ENCODE assay signal across 8 cellular contexts in the genomic region with DNA sequence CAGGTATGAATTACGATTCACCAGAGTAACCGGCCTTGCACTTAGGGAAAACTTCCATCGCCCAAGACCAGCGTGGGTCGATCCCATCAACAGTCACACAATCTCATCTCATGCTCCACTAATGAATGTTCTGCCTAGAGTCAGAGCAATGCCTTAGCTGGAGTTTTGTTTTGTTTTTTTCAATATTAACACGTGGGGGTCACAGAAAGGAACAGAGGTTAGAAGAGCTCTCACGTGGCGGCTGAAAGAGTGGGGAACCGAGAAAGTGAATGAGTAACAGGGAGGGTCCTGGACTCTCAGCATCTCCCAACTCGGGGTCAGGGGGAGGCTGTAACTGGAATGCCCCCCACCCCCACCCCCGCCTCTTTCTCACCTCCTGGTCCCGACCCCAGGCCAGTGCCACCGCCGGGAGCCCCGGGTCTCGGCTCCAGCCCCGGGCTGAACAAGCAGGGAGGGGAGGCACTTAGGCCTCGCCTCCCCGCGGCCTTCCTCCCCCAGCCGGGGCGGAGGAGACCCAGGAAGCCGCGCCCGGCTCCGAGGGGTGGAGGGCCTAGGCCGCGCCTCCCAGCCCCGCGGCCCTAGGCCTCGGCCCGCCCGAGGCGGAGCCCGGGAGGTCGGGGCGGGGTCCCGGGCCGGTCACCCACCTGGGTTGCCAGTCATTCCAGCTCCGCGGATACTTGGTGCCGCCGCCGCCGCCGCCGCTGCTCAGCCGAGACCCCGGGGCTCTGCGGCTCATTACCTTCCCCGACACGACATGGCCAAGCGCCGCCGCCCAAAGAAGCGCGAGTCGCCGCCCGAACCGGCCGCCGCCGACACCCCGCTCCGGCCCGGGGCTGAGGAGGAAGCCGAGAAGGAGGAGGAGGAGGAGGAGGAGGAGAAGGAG. TPM values are rescaled to one million over a fixed set of nuclear protein-coding genes. Genes with fewer than 3 reads are reported as not detected.
DNase-seq lines count a peak whose midpoint lies in the region; ATAC-seq and TF ChIP-seq lines count a peak whose summit lies in the region.
"Not testable (repeated sequence)": the region's sequence is repeated elsewhere in the genome, so short reads cannot be mapped to it uniquely, and the experiment has no call there.

No MANE protein-coding gene starts in this region.

- H3K9ac ChIP-seq in colonic mucosa (ENCODE audit: low read depth in 2 of 2, low read length in 2 of 2) = peak overlapping the region; percentile 66 to 81

- H3K9me3 ChIP-seq in A673 (ENCODE audit: low read depth, low read length, poor library complexity, severe bottlenecking); colonic mucosa: not testable (repeated sequence)

- not testable (repeated sequence) for BruUV-seq in A673 (replicated peaks; lab: Mats Ljungman, UMichigan)

- H3K4me3 ChIP-seq in A673 (ENCODE audit: low read depth, low read length, poor library complexity, severe bottlenecking) (peak overlapping the region; percentile 72), colonic mucosa (peak overlapping the region; percentile 63)

- not testable (repeated sequence) for H3K4me1 ChIP-seq in A673 (ENCODE audit: insufficient read depth, low read length, poor library complexity, severe bottlenecking); colonic mucosa

- intact Hi-C loops in A673 (cut with micrococcal nuclease; ENCODE audit: unreplicated experiment); colonic mucosa (cut with DNase I): not testable (repeated sequence)

- H3K27me3 ChIP-seq in A673 (replicated peaks; ENCODE audit: insufficient read depth, low read depth, low read length, poor library complexity); colonic mucosa: not testable (repeated sequence)

- DNase-seq in A673 (ENCODE audit: low spot score) = peak; percentile 34
- peak; percentile 77 for DNase-seq in NCI-H69 (lab: John Stamatoyannopoulos, UW)
- DNase-seq in activated CD4-positive, alpha-beta T cell treated with anti-CD3 and anti-CD28 coated beads, Interleukin-2, amount 50 U/mL, for 1 hour = peak; percentile 45
- DNase-seq in colonic mucosa = peak; percentile 59
- peak; percentile 66 for DNase-seq in kidney tubule cell (ENCODE audit: low spot score)
- DNase-seq in stimulated activated CD4-positive, alpha-beta T cell treated with anti-CD3 and anti-CD28 coated beads, Interleukin-12 subunit alpha, Interleukin-12 subunit beta, amount 100 ng/mL, for 24 hours (ENCODE audit: low read depth in 2 of 2) = peak; percentile 17 to 29

- H3K36me3 ChIP-seq in A673 (ENCODE audit: insufficient read depth, low read length, poor library complexity, severe bottlenecking); colonic mucosa: not testable (repeated sequence)

- POLR2A ChIA-PET in A673 (lab: Charles Lee; ENCODE audit: low non-redundant PET) = not testable (repeated sequence)

- peak; percentile 44 for ATAC-seq in GM19025 (IDR thresholded peaks at IDR 0.05; ENCODE audit: low read depth, unreplicated experiment)
- ATAC-seq in HG03066 (IDR thresholded peaks at IDR 0.05; ENCODE audit: low read depth, unreplicated experiment) = peak; percentile 51

- H3K27ac ChIP-seq in A673 (ENCODE audit: low read depth, low read length, poor library complexity, severe bottlenecking) = peak overlapping the region; percentile 84
- peak overlapping the region; percentile 94 for H3K27ac ChIP-seq in colonic mucosa

- TF ChIP-seq CTCF in A673 (conservative IDR thresholded peaks at IDR 0.05; ENCODE audit: low read depth, low read length); colonic mucosa (IDR thresholded peaks at IDR 0.05): not testable (repeated sequence)

- CTCF ChIA-PET in A673 (lab: Charles Lee) = not testable (repeated sequence)

RNA-seq across cellular contexts. Expression of gene SMG1, which starts 0.7 kb away (rescaled TPM):
- total RNA-seq in A673 (2021) = 100 and 105 TPM in 2 replicates
- 10 to 100 TPM; 73.6 to 83.3 TPM for total RNA-seq in colonic mucosa

RNA-seq across cellular contexts. Expression of gene TMC7, which starts 58.2 kb away (rescaled TPM):
- total RNA-seq in A673 (2021) (0.59 and 0.82 TPM in 2 replicates), colonic mucosa (10 to 100 TPM; 10.0 to 10.6 TPM)

Comparison
In these comparisons a context has a peak if more than half of its experiments do, and no peak if none do; other contexts are left out.
1. Peak in every context shown above with its lines: DNase-seq, ATAC-seq, H3K4me3 ChIP-seq and H3K27ac ChIP-seq.
2. DNase-seq: peak in every context shown above with its lines; median percentile 77 in NCI-H69; 66 in kidney tubule cell; 59 in colonic mucosa; 45 in activated CD4-positive, alpha-beta T cell treated with anti-CD3 and anti-CD28 coated beads, Interleukin-2, amount 50 U/mL, for 1 hour; 34 in A673; 23 in stimulated activated CD4-positive, alpha-beta T cell treated with anti-CD3 and anti-CD28 coated beads, Interleukin-12 subunit alpha, Interleukin-12 subunit beta, amount 100 ng/mL, for 24 hours.